18 cellular contexts compared by ENCODE assay signal in genomic region chr2:205086689-205087088, GRCh38.
"Had no signal": no experiment of that assay in that cellular context is flagged by ENCODE, and none has a peak within 500 bp of the region (broad histone marks: within the 10 kb centered on the region; RNA-seq: fewer than 3 reads in every experiment).

No MANE protein-coding gene starts in this region.

- H3K4me3 ChIP-seq: prostate gland, right lobe of liver had no signal

- DNase-seq: activated CD4-positive, alpha-beta T cell treated with anti-CD3 and anti-CD28 coated beads, Interleukin-2, amount 50 U/mL, for 4 hours; activated CD4-positive, CD25-positive, alpha-beta regulatory T cell treated with anti-CD3 and anti-CD28 coated beads, Interleukin-2, amount 50 U/mL, for 72 hours; activated CD8-positive, alpha-beta memory T cell treated with anti-CD3 and anti-CD28 coated beads, Interleukin-2, amount 10 ng/mL, durations not matched to agents 7 days and 5 days; activated effector memory CD4-positive, alpha-beta T cell treated with Interleukin-2 at 50 U/mL for 16 hours; activated T-cell treated with anti-CD3 and anti-CD28 coated beads, Interleukin-2, amount 50 U/mL, for 24 hours; amygdala; cerebellar nuclear complex; dermis blood vessel endothelial cell; head of caudate nucleus; islet precursor cell; occipital lobe; right lobe of liver; stimulated activated CD4-positive, alpha-beta T cell treated with anti-CD3 and anti-CD28 coated beads, Interleukin-2, amount 100 ng/mL, for 24 hours; stimulated activated naive B cell treated with anti-CD40 and anti-IgM and Interleukin-4, amounts not matched to agents 10 μg/mL and 1 μg/mL and 100 μg/mL, for 72 hours had no signal

- ATAC-seq: activated CD8-positive, alpha-beta memory T cell treated with anti-CD3 and anti-CD28 coated beads, Interleukin-2, amount 10 ng/mL, durations not matched to agents 7 days and 5 days; activated naive CD4-positive, alpha-beta T cell treated with anti-CD3 and anti-CD28 coated beads, Interleukin-2, amount 50 U/mL, for 72 hours; left lobe of liver; natural killer cell treated with Interleukin-12 subunit alpha and Interleukin-12 subunit beta and Interleukin-15 and Interleukin-18, amount 100 ng/mL, for 72 hours; right lobe of liver; stimulated activated naive B cell treated with anti-CD40 and anti-IgM and Interleukin-4, amounts not matched to agents 10 μg/mL and 1 μg/mL and 100 μg/mL, for 72 hours had no signal
